Comparison of ENCODE assay signal across 14 cellular contexts in genomic region chr4:150039790-150040189, GRCh38. TPM values are rescaled to one million over a fixed set of nuclear protein-coding genes. Genes with fewer than 3 reads are reported as not detected.
A peak's percentile ranks its signal among the peaks of the same experiment; 100 is the strongest.
DNase-seq lines count a peak whose midpoint lies in the region; ATAC-seq and TF ChIP-seq lines count a peak whose summit lies in the region.
"Had no signal": no experiment of that assay in that cellular context is flagged by ENCODE, and none has a peak within 500 bp of the region (broad histone marks: within the 10 kb centered on the region; RNA-seq: fewer than 3 reads in every experiment).

No MANE protein-coding gene starts in this region.

- H3K27me3 ChIP-seq in mesendoderm (ENCODE audit: insufficient read depth, low read length, poor library complexity) (no peaks in the 10 kb centered on the region), brain microvascular endothelial cell (replicated peaks) (no peaks in the 10 kb centered on the region), sigmoid colon (no peaks in the 10 kb centered on the region)

- no peak overlapping the region for H3K4ac ChIP-seq in mesendoderm (ENCODE audit: low read depth, low read length)

- TF ChIP-seq CTCF in brain microvascular endothelial cell (IDR thresholded peaks at IDR 0.05; ENCODE audit: low read depth, low read length, missing control alignments) (no peak), sigmoid colon (IDR thresholded peaks at IDR 0.05) (no peak)

- no peak overlapping the region for H3K4me2 ChIP-seq in mesendoderm (ENCODE audit: low read length)

- no peaks in the 10 kb centered on the region for H3K79me1 ChIP-seq in mesendoderm (ENCODE audit: low read length)

- ATAC-seq in GM18502 (IDR thresholded peaks at IDR 0.05; ENCODE audit: poor library complexity, unreplicated experiment), result peak; percentile 47
- peak; percentile 41 for ATAC-seq in HG03342 (IDR thresholded peaks at IDR 0.05; ENCODE audit: unreplicated experiment)

- no peaks in the 10 kb centered on the region for H3K79me2 ChIP-seq in mesendoderm (ENCODE audit: control insufficient read depth, insufficient read depth, low read length)

- H3K23ac ChIP-seq in mesendoderm (ENCODE audit: low read length), result no peak overlapping the region

- no peak overlapping the region for H3K27ac ChIP-seq in mesendoderm (ENCODE audit: low read depth, low read length)
- H3K27ac ChIP-seq in brain microvascular endothelial cell, result no peak overlapping the region
- no peak overlapping the region for H3K27ac ChIP-seq in sigmoid colon

- H3K56ac ChIP-seq in mesendoderm (ENCODE audit: low read length), result no peak overlapping the region

- H2BK120ac ChIP-seq in mesendoderm (ENCODE audit: low read depth, low read length), result no peak overlapping the region

- H3K4me3 ChIP-seq in mesendoderm (ENCODE audit: low read length), result no peak overlapping the region
- no peak overlapping the region for H3K4me3 ChIP-seq in brain microvascular endothelial cell (ENCODE audit: low read depth, low read length)
- no peak overlapping the region for H3K4me3 ChIP-seq in sigmoid colon

- no peak overlapping the region for H4K5ac ChIP-seq in mesendoderm (ENCODE audit: low read length)

- H3K9ac ChIP-seq in mesendoderm (ENCODE audit: low read length), result no peak overlapping the region

- in situ Hi-C loops in brain microvascular endothelial cell (cut with HindIII; ENCODE audit: low pct_ligation_motif_present, low sequenced_read_pairs), result no loop called here

- no peak for TF ChIP-seq POLR2A in sigmoid colon (IDR thresholded peaks at IDR 0.05)

- intact Hi-C loops in sigmoid colon (cut with DNase I), result no loop called here

- H3K9me3 ChIP-seq in sigmoid colon, result no peaks in the 10 kb centered on the region

- H2AK5ac ChIP-seq in mesendoderm (ENCODE audit: low read length), result no peak overlapping the region

- H3K18ac ChIP-seq in mesendoderm (ENCODE audit: low read length), result no peak overlapping the region

- no peak overlapping the region for H2BK5ac ChIP-seq in mesendoderm (ENCODE audit: low read length)

- TF ChIP-seq EP300 in sigmoid colon (IDR thresholded peaks at IDR 0.05), result no peak

- no peak overlapping the region for H2BK15ac ChIP-seq in mesendoderm (replicated peaks; ENCODE audit: low read depth)

- H4K8ac ChIP-seq in mesendoderm (ENCODE audit: low read depth, low read length), result no peak overlapping the region

- DNase-seq in NCI-H69 (lab: John Stamatoyannopoulos, UW) (peak; percentile 95), mesendoderm (peak; percentile 26), NCI-H2196 treated with DMSO at 0.1 percent for 48 hours (lab: John Stamatoyannopoulos, UW; ENCODE audit: unreplicated experiment) (no peak), brain microvascular endothelial cell (no peak), sigmoid colon (no peak)
- DNase-seq: caudate nucleus; HCEC 1CT; posterior cingulate gyrus; SHP77 treated with DMSO at 0.1 percent for 48 hours; stimulated activated CD4-positive, alpha-beta T cell treated with anti-CD3 and anti-CD28 coated beads, Interleukin-4, amount 100 ng/mL, for 4 hours; stimulated activated CD8-positive, alpha-beta memory T cell treated with anti-CD3 and anti-CD28 coated beads, Interleukin-4, amount 100 ng/mL, for 48 hours had no signal

- H3K4me1 ChIP-seq in mesendoderm (ENCODE audit: control insufficient read depth, low read depth, low read length), result no peaks in the 10 kb centered on the region
- H3K4me1 ChIP-seq in sigmoid colon, result no peaks in the 10 kb centered on the region

- no CpG with 5 or more reads among the region's 1 CpG for WGBS in mesendoderm (ENCODE audit: extremely low coverage, insufficient coverage, low lambda C conversion rate)
- WGBS in sigmoid colon, 2 donors, result 69 to 76% methylated on average over 1 of the region's 1 CpG

- H3K36me3 ChIP-seq in mesendoderm (ENCODE audit: control insufficient read depth, insufficient read depth, low read length) (no peaks in the 10 kb centered on the region), brain microvascular endothelial cell (replicated peaks) (no peaks in the 10 kb centered on the region), sigmoid colon (no peaks in the 10 kb centered on the region)

RNA-seq across cellular contexts. Expression of gene DCLK2, which starts 38.5 kb away (rescaled TPM):
- 0.08 TPM for polyA plus RNA-seq in mesendoderm (2013, experiment 1 of 2)
- 0.06 TPM for polyA plus RNA-seq in mesendoderm (2013, experiment 2 of 2)
- total RNA-seq in sigmoid colon, result 10 to 100 TPM in 3 of 4 donors, 1 to 10 TPM in 1; 9.4 to 30.7 (median 18.2) TPM
- polyA plus RNA-seq in sigmoid colon, result 1 to 10 TPM in 2 of 3 donors, under 1 TPM in 1; 0.69 to 2.5 (median 1.2) TPM
- total RNA-seq: activated CD8-positive, alpha-beta memory T cell treated with anti-CD3 and anti-CD28 coated beads for 36 hours had no signal

Comparison
In these comparisons a context has a peak if more than half of its experiments do, and no peak if none do; other contexts are left out.
1. DNase-seq: peak in NCI-H69 (single experiment) and mesendoderm (single experiment); none in NCI-H2196 treated with DMSO at 0.1 percent for 48 hours (single experiment), brain microvascular endothelial cell (single experiment) and sigmoid colon (single experiment).